ENCODE assay signal across 1 cellular context in the genomic region with DNA sequence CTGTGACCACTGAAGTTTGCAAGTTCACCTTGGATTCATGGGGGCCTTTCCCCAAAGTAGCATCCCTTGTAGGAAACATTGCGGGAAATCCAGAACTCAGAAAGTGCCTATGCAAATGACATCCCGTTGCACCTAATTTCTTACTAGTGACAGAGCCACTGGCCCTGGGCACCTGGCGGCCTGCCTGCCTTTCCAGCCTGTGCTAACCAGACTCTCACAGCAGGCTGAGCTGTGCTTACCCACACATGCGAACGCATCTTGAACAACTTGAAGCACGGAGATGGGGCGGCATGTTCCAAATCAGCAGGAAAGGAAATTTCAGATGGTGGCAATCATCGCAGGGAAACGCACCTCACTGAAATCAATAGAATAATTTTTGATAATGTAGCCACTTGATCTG.
TF ChIP-seq lines count a peak whose summit lies in the region.

No MANE protein-coding gene starts in this region.

TF ChIP-seq in GM23338, 12 proteins besides CTCF, POLR2A, EP300 and RAD21:
- TF ChIP-seq, protein P1, sequence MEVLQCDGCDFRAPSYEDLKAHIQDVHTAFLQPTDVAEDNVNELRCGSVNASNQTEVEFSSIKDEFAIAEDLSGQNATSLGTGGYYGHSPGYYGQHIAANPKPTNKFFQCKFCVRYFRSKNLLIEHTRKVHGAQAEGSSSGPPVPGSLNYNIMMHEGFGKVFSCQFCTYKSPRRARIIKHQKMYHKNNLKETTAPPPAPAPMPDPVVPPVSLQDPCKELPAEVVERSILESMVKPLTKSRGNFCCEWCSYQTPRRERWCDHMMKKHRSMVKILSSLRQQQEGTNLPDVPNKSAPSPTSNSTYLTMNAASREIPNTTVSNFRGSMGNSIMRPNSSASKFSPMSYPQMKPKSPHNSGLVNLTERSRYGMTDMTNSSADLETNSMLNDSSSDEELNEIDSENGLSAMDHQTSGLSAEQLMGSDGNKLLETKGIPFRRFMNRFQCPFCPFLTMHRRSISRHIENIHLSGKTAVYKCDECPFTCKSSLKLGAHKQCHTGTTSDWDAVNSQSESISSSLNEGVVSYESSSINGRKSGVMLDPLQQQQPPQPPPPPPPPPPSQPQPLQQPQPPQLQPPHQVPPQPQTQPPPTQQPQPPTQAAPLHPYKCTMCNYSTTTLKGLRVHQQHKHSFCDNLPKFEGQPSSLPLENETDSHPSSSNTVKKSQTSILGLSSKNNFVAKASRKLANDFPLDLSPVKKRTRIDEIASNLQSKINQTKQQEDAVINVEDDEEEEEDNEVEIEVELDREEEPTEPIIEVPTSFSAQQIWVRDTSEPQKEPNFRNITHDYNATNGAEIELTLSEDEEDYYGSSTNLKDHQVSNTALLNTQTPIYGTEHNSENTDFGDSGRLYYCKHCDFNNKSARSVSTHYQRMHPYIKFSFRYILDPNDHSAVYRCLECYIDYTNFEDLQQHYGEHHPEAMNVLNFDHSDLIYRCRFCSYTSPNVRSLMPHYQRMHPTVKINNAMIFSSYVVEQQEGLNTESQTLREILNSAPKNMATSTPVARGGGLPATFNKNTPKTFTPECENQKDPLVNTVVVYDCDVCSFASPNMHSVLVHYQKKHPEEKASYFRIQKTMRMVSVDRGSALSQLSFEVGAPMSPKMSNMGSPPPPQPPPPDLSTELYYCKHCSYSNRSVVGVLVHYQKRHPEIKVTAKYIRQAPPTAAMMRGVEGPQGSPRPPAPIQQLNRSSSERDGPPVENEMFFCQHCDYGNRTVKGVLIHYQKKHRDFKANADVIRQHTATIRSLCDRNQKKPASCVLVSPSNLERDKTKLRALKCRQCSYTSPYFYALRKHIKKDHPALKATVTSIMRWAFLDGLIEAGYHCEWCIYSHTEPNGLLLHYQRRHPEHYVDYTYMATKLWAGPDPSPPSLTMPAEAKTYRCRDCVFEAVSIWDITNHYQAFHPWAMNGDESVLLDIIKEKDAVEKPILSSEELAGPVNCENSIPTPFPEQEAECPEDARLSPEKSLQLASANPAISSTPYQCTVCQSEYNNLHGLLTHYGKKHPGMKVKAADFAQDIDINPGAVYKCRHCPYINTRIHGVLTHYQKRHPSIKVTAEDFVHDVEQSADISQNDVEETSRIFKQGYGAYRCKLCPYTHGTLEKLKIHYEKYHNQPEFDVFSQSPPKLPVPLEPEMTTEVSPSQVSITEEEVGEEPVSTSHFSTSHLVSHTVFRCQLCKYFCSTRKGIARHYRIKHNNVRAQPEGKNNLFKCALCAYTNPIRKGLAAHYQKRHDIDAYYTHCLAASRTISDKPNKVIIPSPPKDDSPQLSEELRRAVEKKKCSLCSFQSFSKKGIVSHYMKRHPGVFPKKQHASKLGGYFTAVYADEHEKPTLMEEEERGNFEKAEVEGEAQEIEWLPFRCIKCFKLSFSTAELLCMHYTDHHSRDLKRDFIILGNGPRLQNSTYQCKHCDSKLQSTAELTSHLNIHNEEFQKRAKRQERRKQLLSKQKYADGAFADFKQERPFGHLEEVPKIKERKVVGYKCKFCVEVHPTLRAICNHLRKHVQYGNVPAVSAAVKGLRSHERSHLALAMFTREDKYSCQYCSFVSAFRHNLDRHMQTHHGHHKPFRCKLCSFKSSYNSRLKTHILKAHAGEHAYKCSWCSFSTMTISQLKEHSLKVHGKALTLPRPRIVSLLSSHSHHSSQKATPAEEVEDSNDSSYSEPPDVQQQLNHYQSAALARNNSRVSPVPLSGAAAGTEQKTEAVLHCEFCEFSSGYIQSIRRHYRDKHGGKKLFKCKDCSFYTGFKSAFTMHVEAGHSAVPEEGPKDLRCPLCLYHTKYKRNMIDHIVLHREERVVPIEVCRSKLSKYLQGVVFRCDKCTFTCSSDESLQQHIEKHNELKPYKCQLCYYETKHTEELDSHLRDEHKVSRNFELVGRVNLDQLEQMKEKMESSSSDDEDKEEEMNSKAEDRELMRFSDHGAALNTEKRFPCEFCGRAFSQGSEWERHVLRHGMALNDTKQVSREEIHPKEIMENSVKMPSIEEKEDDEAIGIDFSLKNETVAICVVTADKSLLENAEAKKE (CRISPR knock-in tag; IDR thresholded peaks at IDR 0.05), result no peak
- no peak for TF ChIP-seq ZNF114 (CRISPR knock-in tag; IDR thresholded peaks at IDR 0.05)
- no peak for TF ChIP-seq ZNF331 (CRISPR knock-in tag; IDR thresholded peaks at IDR 0.05; ENCODE audit: low read depth)
